Comparison of ENCODE assay signal across 8 cellular contexts in the genomic region with DNA sequence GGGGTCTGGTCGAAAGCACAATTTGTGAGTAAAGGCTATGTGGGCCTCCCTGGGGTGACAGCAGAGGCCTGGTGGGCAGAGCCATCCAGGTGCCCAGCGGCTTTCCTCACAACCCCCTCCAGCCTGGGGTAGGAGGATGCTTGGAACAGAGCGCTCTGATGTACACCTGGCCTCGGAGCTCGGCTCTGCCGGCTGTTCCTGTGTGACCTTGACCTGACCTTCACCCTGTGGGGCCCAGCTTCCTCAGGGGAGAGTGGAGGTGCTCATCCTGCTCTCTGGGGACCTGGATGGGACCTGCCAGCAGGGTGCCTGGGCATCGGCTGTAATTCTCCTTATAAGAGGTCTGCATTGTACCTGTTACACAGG. TPM values are rescaled to one million over a fixed set of nuclear protein-coding genes. Genes with fewer than 3 reads are reported as not detected.
DNase-seq lines count a peak whose midpoint lies in the region; ATAC-seq and TF ChIP-seq lines count a peak whose summit lies in the region.

No MANE protein-coding gene starts in this region.

- no peaks in the 10 kb centered on the region for H3K27me3 ChIP-seq in CD8-positive, alpha-beta T cell (ENCODE audit: insufficient read depth, low read length)
- no peaks in the 10 kb centered on the region; the same call in 1 of the 2 replicates for H3K27me3 ChIP-seq in H9 (ENCODE audit: insufficient read depth, low read length)

- no peaks in the 10 kb centered on the region for H3K79me1 ChIP-seq in H9 (ENCODE audit: insufficient read depth, low read depth, low read length, poor library complexity, severe bottlenecking)

- H3K36me3 ChIP-seq in CD8-positive, alpha-beta T cell (ENCODE audit: insufficient read depth, low read length) = no peaks in the 10 kb centered on the region

- H3K18ac ChIP-seq in H9 (ENCODE audit: insufficient read length, low read depth, low read length) = no peak overlapping the region

- H3K9ac ChIP-seq in H9 (ENCODE audit: extremely low read depth, insufficient read length, low read length) = no peak overlapping the region

- peak overlapping the region; percentile 60 for H3K4me3 Mint-ChIP-seq in CD8-positive, alpha-beta T cell
- peak overlapping the region in 1 of 2 experiments; percentile 68; a peak in 2 of 5 replicates for H3K4me3 Mint-ChIP-seq in H9
- H3K4me3 Mint-ChIP-seq in activated T-helper 2 cell treated with anti-CD3 and anti-CD28 coated beads, Interferon-gamma antibody, Interleukin-2, Interleukin-4, amounts not matched to agents 10 μg/mL and 5 μg/mL and 100 μg/mL, durations not matched to agents 14 hours and 24 hours and 36 hours (ENCODE audit: low read depth) = no peak overlapping the region
- no peak overlapping the region for H3K4me3 Mint-ChIP-seq in nephron

- no peaks in the 10 kb centered on the region for H3K9me3 ChIP-seq in CD8-positive, alpha-beta T cell (ENCODE audit: low read length)
- no peaks in the 10 kb centered on the region for H3K9me3 ChIP-seq in H9 (ENCODE audit: control insufficient read depth, low read depth, low read length)

- no peak overlapping the region for H2AFZ ChIP-seq in H9 (ENCODE audit: low read length)

- H3K4me1 Mint-ChIP-seq in CD8-positive, alpha-beta T cell (ENCODE audit: low read depth) = peaks cover 8% of the 10 kb centered on the region
- H3K4me1 Mint-ChIP-seq in H9 (peaks cover 4 to 6% of the 10 kb centered on the region in 2 experiments; a peak in 3 of 4 replicates), nephron (peaks cover 7% of the 10 kb centered on the region)
- H3K4me1 Mint-ChIP-seq in activated T-helper 2 cell treated with anti-CD3 and anti-CD28 coated beads, Interferon-gamma antibody, Interleukin-2, Interleukin-4, amounts not matched to agents 10 μg/mL and 5 μg/mL and 100 μg/mL, durations not matched to agents 14 hours and 24 hours and 36 hours (ENCODE audit: low read depth) = peaks cover 5% of the 10 kb centered on the region

- H2BK15ac ChIP-seq in H9 (ENCODE audit: low read depth, low read length) = no peak overlapping the region; the same call in 1 of the 2 replicates

- H3K79me2 ChIP-seq in H9 (ENCODE audit: insufficient read depth, low read length) = no peaks in the 10 kb centered on the region

- no peak overlapping the region for H2BK120ac ChIP-seq in H9 (ENCODE audit: low read depth, low read length, poor library complexity, severe bottlenecking)

- H3K27ac Mint-ChIP-seq in CD8-positive, alpha-beta T cell = no peak overlapping the region
- H3K27ac Mint-ChIP-seq in H9 (no peak overlapping the region), nephron (no peak overlapping the region)
- peak overlapping the region; percentile 52 for H3K27ac Mint-ChIP-seq in activated T-helper 2 cell treated with anti-CD3 and anti-CD28 coated beads, Interferon-gamma antibody, Interleukin-2, Interleukin-4, amounts not matched to agents 10 μg/mL and 5 μg/mL and 100 μg/mL, durations not matched to agents 14 hours and 24 hours and 36 hours

- H3K27ac ChIP-seq in CD8-positive, alpha-beta T cell (ENCODE audit: low read depth, low read length) = no peak overlapping the region
- H3K27ac ChIP-seq in H9 (ENCODE audit: insufficient read length, low read depth, low read length) = no peak overlapping the region

- intact Hi-C loops in CD8-positive, alpha-beta T cell (cut with DNase I, micrococcal nuclease) = loop anchor here (1.0 to 10.0 kb wide), 5 partner anchors 33 to 553 kb away; a partner anchor contains a TSS
- intact Hi-C loops in activated T-helper 2 cell treated with anti-CD3 and anti-CD28 coated beads, Interferon-gamma antibody, Interleukin-2, Interleukin-4, amounts not matched to agents 10 μg/mL and 5 μg/mL and 100 μg/mL, durations not matched to agents 14 hours and 24 hours and 36 hours (cut with micrococcal nuclease) = loop anchor here (1.0 kb wide), 2 partner anchors 239 to 352 kb away; no protein-coding TSS in a partner anchor

- H3K56ac ChIP-seq in H9 (ENCODE audit: insufficient read length, low read depth, low read length) = no peak overlapping the region

- no peak overlapping the region for H4K8ac ChIP-seq in H9 (replicated peaks; ENCODE audit: insufficient read length, low read depth, low read length)

- no peak overlapping the region for H4K91ac ChIP-seq in H9 (ENCODE audit: insufficient read length, low read depth, low read length)

- peaks cover 9% of the 10 kb centered on the region for H3K23me2 ChIP-seq in H9 (ENCODE audit: insufficient read length, low read depth, low read length, poor library complexity, severe bottlenecking)

- no peaks in the 10 kb centered on the region for H3K36me3 Mint-ChIP-seq in CD8-positive, alpha-beta T cell
- peaks cover 0 to 4% (median 2%) of the 10 kb centered on the region in 3 experiments; a peak in 3 of 7 replicates for H3K36me3 Mint-ChIP-seq in H9 (ENCODE audit: insufficient read depth in 1 of 3, low read depth in 3 of 3)
- H3K36me3 Mint-ChIP-seq in activated T-helper 2 cell treated with anti-CD3 and anti-CD28 coated beads, Interferon-gamma antibody, Interleukin-2, Interleukin-4, amounts not matched to agents 10 μg/mL and 5 μg/mL and 100 μg/mL, durations not matched to agents 14 hours and 24 hours and 36 hours (ENCODE audit: low read depth) = no peaks in the 10 kb centered on the region
- no peaks in the 10 kb centered on the region for H3K36me3 Mint-ChIP-seq in nephron (ENCODE audit: low read depth)

- H3K4me2 ChIP-seq in H9 (ENCODE audit: insufficient read depth, insufficient read length, low read length) = peak overlapping the region; percentile 65

- H4K5ac ChIP-seq in H9 (ENCODE audit: insufficient read length, low read depth, low read length) = no peak overlapping the region

- no peak overlapping the region for H2BK5ac ChIP-seq in H9 (ENCODE audit: insufficient read length, low read length)

- H3T11ph ChIP-seq in H9 (ENCODE audit: low read length) = no peak overlapping the region

- DNase-seq in CD8-positive, alpha-beta T cell = no peak
- no peak for DNase-seq in H9
- DNase-seq in activated T-helper 2 cell treated with anti-CD3 and anti-CD28 coated beads, Interferon-gamma antibody, Interleukin-2, Interleukin-4, amounts not matched to agents 10 μg/mL and 5 μg/mL and 100 μg/mL, durations not matched to agents 14 hours and 24 hours and 36 hours (ENCODE audit: low spot score) = no peak
- DNase-seq in NCI-H69 (lab: John Stamatoyannopoulos, UW) = no peak
- no peak for DNase-seq in NCI-H2081 (lab: John Stamatoyannopoulos, UW)
- DNase-seq in NCI-H1417 (lab: John Stamatoyannopoulos, UW) = no peak
- no peak for DNase-seq in AG08395 (ENCODE audit: low spot score)

- H3K4me1 ChIP-seq in CD8-positive, alpha-beta T cell (ENCODE audit: insufficient read depth, low read length) = peaks cover 13% of the 10 kb centered on the region
- no peaks in the 10 kb centered on the region for H3K4me1 ChIP-seq in H9 (ENCODE audit: insufficient read depth, low read length)

- no CpG with 5 or more reads among the region's 7 CpGs for WGBS in H9 (ENCODE audit: extremely low coverage, insufficient read length, low lambda C conversion rate)

- peaks cover 17% of the 10 kb centered on the region for H3K27me3 Mint-ChIP-seq in CD8-positive, alpha-beta T cell (ENCODE audit: low read depth)
- peaks cover 31% of the 10 kb centered on the region for H3K27me3 Mint-ChIP-seq in H9 (ENCODE audit: low read depth)
- H3K27me3 Mint-ChIP-seq in activated T-helper 2 cell treated with anti-CD3 and anti-CD28 coated beads, Interferon-gamma antibody, Interleukin-2, Interleukin-4, amounts not matched to agents 10 μg/mL and 5 μg/mL and 100 μg/mL, durations not matched to agents 14 hours and 24 hours and 36 hours (ENCODE audit: low read depth) = peaks cover 21% of the 10 kb centered on the region
- peaks cover 29% of the 10 kb centered on the region for H3K27me3 Mint-ChIP-seq in nephron (ENCODE audit: low read depth)

- no peaks in the 10 kb centered on the region for H3K9me3 Mint-ChIP-seq in CD8-positive, alpha-beta T cell
- peaks cover 0 to 2% of the 10 kb centered on the region in 2 experiments; a peak in 1 of 5 replicates for H3K9me3 Mint-ChIP-seq in H9
- H3K9me3 Mint-ChIP-seq in activated T-helper 2 cell treated with anti-CD3 and anti-CD28 coated beads, Interferon-gamma antibody, Interleukin-2, Interleukin-4, amounts not matched to agents 10 μg/mL and 5 μg/mL and 100 μg/mL, durations not matched to agents 14 hours and 24 hours and 36 hours = no peaks in the 10 kb centered on the region
- H3K9me3 Mint-ChIP-seq in nephron = no peaks in the 10 kb centered on the region

- no peak overlapping the region for H2BK20ac ChIP-seq in H9 (ENCODE audit: low read depth, low read length, poor library complexity, severe bottlenecking)

- CTCF ChIA-PET in CD8-positive, alpha-beta T cell (lab: Charles Lee) = interaction anchor here (0.9 to 1.4 kb wide), 4 partner anchors 8 to 239 kb away, joined by 3 to 4 read pairs (median 3); no protein-coding TSS in a partner anchor

- no peak overlapping the region for H3K4me3 ChIP-seq in CD8-positive, alpha-beta T cell (ENCODE audit: low read depth, low read length)

- no peak overlapping the region for H3K14ac ChIP-seq in H9 (ENCODE audit: insufficient read depth, low read length)

- H2BK12ac ChIP-seq in H9 (ENCODE audit: insufficient read length, low read depth, low read length) = no peak overlapping the region

- no peak overlapping the region for H2AK5ac ChIP-seq in H9 (ENCODE audit: insufficient read length, low read length)

- POLR2A ChIA-PET in CD8-positive, alpha-beta T cell (lab: Charles Lee) = no interaction called here

- no peak overlapping the region for H3K23ac ChIP-seq in H9 (ENCODE audit: insufficient read length, low read depth, low read length)

- TF ChIP-seq CTCF in CD8-positive, alpha-beta T cell (IDR thresholded peaks at IDR 0.05) = peak; percentile 27
- TF ChIP-seq CTCF in H9 (conservative IDR thresholded peaks at IDR 0.05) (no peak; the same call in 2 of the 3 replicates), nephron (IDR thresholded peaks at IDR 0.05; ENCODE audit: unreplicated experiment in 3 of 3) (peak in 2 of 3 experiments; percentile 17 to 22)

- ATAC-seq in CD8-positive, alpha-beta T cell = no peak

- H4K20me1 ChIP-seq in H9 (ENCODE audit: control insufficient read depth, insufficient read depth, insufficient read length) = no peaks in the 10 kb centered on the region

- H3K4ac ChIP-seq in H9 (ENCODE audit: low read depth, low read length) = no peak overlapping the region

RNA-seq across cellular contexts. Expression of a gene that starts 28.9 kb away (rescaled TPM):
- not detected for total RNA-seq in CD8-positive, alpha-beta T cell
- total RNA-seq in H9 (2021) = 11.2 and 12.2 TPM in 2 replicates
- total RNA-seq in activated T-helper 2 cell treated with anti-CD3 and anti-CD28 coated beads, Interferon-gamma antibody, Interleukin-2, Interleukin-4, amounts not matched to agents 10 μg/mL and 5 μg/mL and 100 μg/mL, durations not matched to agents 14 hours and 24 hours and 36 hours = 0.21 and 0.59 TPM in 2 replicates

RNA-seq across cellular contexts. Expression of a gene that starts 32.5 kb away (rescaled TPM):
- 10 to 100 TPM; 66.7 to 66.9 TPM for total RNA-seq in CD8-positive, alpha-beta T cell
- total RNA-seq in H9 (2021) = 8.9 and 9.7 TPM in 2 replicates
- total RNA-seq in activated T-helper 2 cell treated with anti-CD3 and anti-CD28 coated beads, Interferon-gamma antibody, Interleukin-2, Interleukin-4, amounts not matched to agents 10 μg/mL and 5 μg/mL and 100 μg/mL, durations not matched to agents 14 hours and 24 hours and 36 hours = 25.2 and 25.6 TPM in 2 replicates
